Comparison of ENCODE assay signal across 8 cellular contexts in the genomic region with DNA sequence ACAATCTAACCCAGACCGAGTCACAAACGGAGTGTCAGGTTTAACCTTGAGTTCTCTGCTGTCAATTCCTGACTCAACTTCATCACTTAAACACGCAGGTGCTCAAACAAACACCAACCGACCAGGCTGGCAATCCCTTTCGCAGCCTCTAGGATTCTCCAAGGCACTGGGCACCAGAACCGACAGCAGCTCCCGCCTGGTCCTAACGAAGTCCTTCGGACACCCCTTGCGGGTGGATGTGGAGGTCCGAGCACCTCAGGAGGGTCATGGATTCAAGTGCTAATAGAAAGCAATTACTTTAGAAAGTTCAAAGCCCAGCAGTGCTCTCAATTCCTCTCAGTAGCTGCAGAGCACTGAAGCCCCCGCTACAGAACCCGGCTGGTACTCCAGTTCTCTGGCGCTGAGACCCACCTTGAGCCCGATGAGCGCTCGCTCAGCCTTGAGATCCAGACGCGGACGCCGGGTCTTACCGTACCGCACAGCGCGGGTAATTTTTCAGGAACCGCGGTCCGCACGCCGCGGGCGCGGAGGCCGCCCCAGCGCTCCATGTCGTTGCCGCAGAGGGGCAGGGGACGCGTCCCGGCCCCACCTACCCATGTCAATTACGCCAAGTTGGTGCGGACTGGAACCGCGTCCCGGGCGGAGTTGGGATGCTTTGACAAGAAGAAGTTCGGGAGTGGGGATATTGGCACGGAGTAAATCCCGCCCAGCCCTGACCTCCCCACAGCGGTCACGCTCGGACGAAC. TPM values are rescaled to one million over a fixed set of nuclear protein-coding genes. Genes with fewer than 3 reads are reported as not detected.
A peak's percentile ranks its signal among the peaks of the same experiment; 100 is the strongest.
DNase-seq lines count a peak whose midpoint lies in the region; ATAC-seq, FAIRE-seq and TF ChIP-seq lines count a peak whose summit lies in the region.

No MANE protein-coding gene starts in this region.

- H3K4me3 Mint-ChIP-seq in natural killer cell treated with Interleukin-12 subunit alpha and Interleukin-12 subunit beta and Interleukin-15 and Interleukin-18, amount 100 ng/mL, for 72 hours: peak overlapping the region; percentile 84

- TF ChIP-seq CTCF in fibroblast of pulmonary artery (IDR thresholded peaks at IDR 0.05; ENCODE audit: low read length, missing control alignments): peak; percentile 58

- peak overlapping the region; percentile 44 to 80 for H3K27ac Mint-ChIP-seq in natural killer cell treated with Interleukin-12 subunit alpha and Interleukin-12 subunit beta and Interleukin-15 and Interleukin-18, amount 100 ng/mL, for 72 hours

- peak overlapping the region; percentile 80 for H3K4me3 ChIP-seq in fibroblast of pulmonary artery (replicated peaks; ENCODE audit: low read depth, low read length)

- no peaks in the 10 kb centered on the region for H3K9me3 Mint-ChIP-seq in natural killer cell treated with Interleukin-12 subunit alpha and Interleukin-12 subunit beta and Interleukin-15 and Interleukin-18, amount 100 ng/mL, for 72 hours

- no peaks in the 10 kb centered on the region for H3K36me3 Mint-ChIP-seq in natural killer cell treated with Interleukin-12 subunit alpha and Interleukin-12 subunit beta and Interleukin-15 and Interleukin-18, amount 100 ng/mL, for 72 hours

- H3K27me3 Mint-ChIP-seq in natural killer cell treated with Interleukin-12 subunit alpha and Interleukin-12 subunit beta and Interleukin-15 and Interleukin-18, amount 100 ng/mL, for 72 hours: peaks cover 7 to 16% of the 10 kb centered on the region in 2 donors

- peak; percentile 22 for ATAC-seq in GM19438 (IDR thresholded peaks at IDR 0.05; ENCODE audit: low read depth, unreplicated experiment)
- peak in 1 of 2 donors; percentile 6 for ATAC-seq in natural killer cell treated with Interleukin-12 subunit alpha and Interleukin-12 subunit beta and Interleukin-15 and Interleukin-18, amount 100 ng/mL, for 72 hours

- no peak for FAIRE-seq in HTR-8/SVneo (lab: Jason Lieb, UNC)

- H3K4me1 Mint-ChIP-seq in natural killer cell treated with Interleukin-12 subunit alpha and Interleukin-12 subunit beta and Interleukin-15 and Interleukin-18, amount 100 ng/mL, for 72 hours (ENCODE audit: low read depth in 2 of 2): peaks cover 20 to 27% of the 10 kb centered on the region in 2 donors

- DNase-seq in C1 segment of cervical spinal cord (lab: John Stamatoyannopoulos, UW) (peak in 8 of 14 donors; percentile 21 to 66 (median 34)), HTR-8/SVneo (ENCODE audit: insufficient read length, low spot score) (peak; percentile 61), RKO (ENCODE audit: low spot score) (peak; percentile 86), fibroblast of pulmonary artery (ENCODE audit: low read depth) (peak; percentile 74), ureter (ENCODE audit: low spot score) (peak; percentile 51)
- peak; percentile 29 for DNase-seq in activated effector memory CD4-positive, alpha-beta T cell treated with Interleukin-2 at 50 U/mL for 16 hours
- DNase-seq in natural killer cell treated with Interleukin-12 subunit alpha and Interleukin-12 subunit beta and Interleukin-15 and Interleukin-18, amount 100 ng/mL, for 72 hours (ENCODE audit: low spot score): peak; percentile 62

RNA-seq across cellular contexts. Expression of a gene that starts 0.7 kb away (rescaled TPM):
- total RNA-seq in natural killer cell treated with Interleukin-12 subunit alpha and Interleukin-12 subunit beta and Interleukin-15 and Interleukin-18, amount 100 ng/mL, for 72 hours: 10 to 100 TPM; 19.2 to 46.2 TPM
- total RNA-seq in ureter: 7.0 TPM

RNA-seq across cellular contexts. Expression of a gene that starts 43.6 kb away (rescaled TPM):
- total RNA-seq in natural killer cell treated with Interleukin-12 subunit alpha and Interleukin-12 subunit beta and Interleukin-15 and Interleukin-18, amount 100 ng/mL, for 72 hours: 10 to 100 TPM; 10.2 to 12.9 TPM
- total RNA-seq in ureter: 15.5 TPM

Comparison
In these comparisons a context has a peak if more than half of its experiments do, and no peak if none do; other contexts are left out.
1. DNase-seq: peak in every context shown above with its lines; median percentile 86 in RKO; 74 in fibroblast of pulmonary artery; 62 in natural killer cell treated with Interleukin-12 subunit alpha and Interleukin-12 subunit beta and Interleukin-15 and Interleukin-18, amount 100 ng/mL, for 72 hours; 61 in HTR-8/SVneo; 51 in ureter; 34 in C1 segment of cervical spinal cord; 29 in activated effector memory CD4-positive, alpha-beta T cell treated with Interleukin-2 at 50 U/mL for 16 hours.